2 cellular contexts compared by ENCODE assay signal in the genomic region with DNA sequence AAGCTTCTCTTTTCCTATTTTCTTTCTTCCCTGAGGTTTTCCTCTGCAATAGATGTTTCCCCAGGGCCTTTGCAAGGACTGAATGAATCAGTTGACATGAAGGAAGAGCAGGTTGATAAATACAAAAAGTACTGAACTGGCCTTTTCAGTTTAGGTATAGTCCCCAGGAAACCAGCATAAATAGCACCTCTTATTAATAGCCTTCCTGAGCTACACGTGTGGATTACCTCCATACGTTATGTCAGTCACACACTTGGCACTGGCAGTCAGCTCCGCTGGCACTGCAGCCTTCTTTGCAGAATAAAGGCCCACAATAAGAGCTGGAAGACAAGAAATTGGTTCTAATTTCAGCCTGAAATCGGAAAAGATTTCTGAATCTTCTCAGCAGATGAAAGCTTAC.
TF ChIP-seq lines count a peak whose summit lies in the region.

No MANE protein-coding gene starts in this region.

TF ChIP-seq in HepG2, 621 proteins besides CTCF, POLR2A, EP300 and RAD21:
- TF ChIP-seq RBM22 (optimal IDR thresholded peaks at IDR 0.05; ENCODE audit: low read length) (peak; percentile 54), FLYWCH1 (CRISPR knock-in tag; IDR thresholded peaks at IDR 0.05) (no peak)
- TF ChIP-seq, protein P1, sequence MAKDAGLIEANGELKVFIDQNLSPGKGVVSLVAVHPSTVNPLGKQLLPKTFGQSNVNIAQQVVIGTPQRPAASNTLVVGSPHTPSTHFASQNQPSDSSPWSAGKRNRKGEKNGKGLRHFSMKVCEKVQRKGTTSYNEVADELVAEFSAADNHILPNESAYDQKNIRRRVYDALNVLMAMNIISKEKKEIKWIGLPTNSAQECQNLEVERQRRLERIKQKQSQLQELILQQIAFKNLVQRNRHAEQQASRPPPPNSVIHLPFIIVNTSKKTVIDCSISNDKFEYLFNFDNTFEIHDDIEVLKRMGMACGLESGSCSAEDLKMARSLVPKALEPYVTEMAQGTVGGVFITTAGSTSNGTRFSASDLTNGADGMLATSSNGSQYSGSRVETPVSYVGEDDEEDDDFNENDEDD (CRISPR knock-in tag; IDR thresholded peaks at IDR 0.05; ENCODE audit: borderline replicate concordance) = no peak

TF ChIP-seq in IMR-90, 13 proteins besides CTCF, POLR2A, EP300 and RAD21:
- TF ChIP-seq CHD1 (IDR thresholded peaks at IDR 0.05; ENCODE audit: low read depth, low read length) (no peak), NFE2L2 (IDR thresholded peaks at IDR 0.05; ENCODE audit: low read depth, low read length) (no peak), SMC3 (IDR thresholded peaks at IDR 0.05; ENCODE audit: low read depth, low read length) (no peak), RCOR1 (IDR thresholded peaks at IDR 0.05; ENCODE audit: insufficient replicate concordance, low read length) (no peak), CEBPB (IDR thresholded peaks at IDR 0.05; ENCODE audit: low read depth, low read length) (no peak), MXI1 (IDR thresholded peaks at IDR 0.05; ENCODE audit: borderline replicate concordance, low read depth, low read length) (no peak), MAFK (IDR thresholded peaks at IDR 0.05; ENCODE audit: low read depth, low read length) (no peak), FOS (IDR thresholded peaks at IDR 0.05; ENCODE audit: low read depth, low read length) (no peak), MAZ (IDR thresholded peaks at IDR 0.05; ENCODE audit: borderline replicate concordance, low read depth, low read length) (no peak), BHLHE40 (IDR thresholded peaks at IDR 0.05; ENCODE audit: low read depth, low read length) (no peak), RFX5 (IDR thresholded peaks at IDR 0.05; ENCODE audit: low read depth, low read length) (no peak)
- TF ChIP-seq, protein P2, sequence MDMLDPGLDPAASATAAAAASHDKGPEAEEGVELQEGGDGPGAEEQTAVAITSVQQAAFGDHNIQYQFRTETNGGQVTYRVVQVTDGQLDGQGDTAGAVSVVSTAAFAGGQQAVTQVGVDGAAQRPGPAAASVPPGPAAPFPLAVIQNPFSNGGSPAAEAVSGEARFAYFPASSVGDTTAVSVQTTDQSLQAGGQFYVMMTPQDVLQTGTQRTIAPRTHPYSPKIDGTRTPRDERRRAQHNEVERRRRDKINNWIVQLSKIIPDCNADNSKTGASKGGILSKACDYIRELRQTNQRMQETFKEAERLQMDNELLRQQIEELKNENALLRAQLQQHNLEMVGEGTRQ (IDR thresholded peaks at IDR 0.05; ENCODE audit: low read depth, low read length) = no peak
- TF ChIP-seq, protein P3, sequence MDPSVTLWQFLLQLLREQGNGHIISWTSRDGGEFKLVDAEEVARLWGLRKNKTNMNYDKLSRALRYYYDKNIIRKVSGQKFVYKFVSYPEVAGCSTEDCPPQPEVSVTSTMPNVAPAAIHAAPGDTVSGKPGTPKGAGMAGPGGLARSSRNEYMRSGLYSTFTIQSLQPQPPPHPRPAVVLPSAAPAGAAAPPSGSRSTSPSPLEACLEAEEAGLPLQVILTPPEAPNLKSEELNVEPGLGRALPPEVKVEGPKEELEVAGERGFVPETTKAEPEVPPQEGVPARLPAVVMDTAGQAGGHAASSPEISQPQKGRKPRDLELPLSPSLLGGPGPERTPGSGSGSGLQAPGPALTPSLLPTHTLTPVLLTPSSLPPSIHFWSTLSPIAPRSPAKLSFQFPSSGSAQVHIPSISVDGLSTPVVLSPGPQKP (IDR thresholded peaks at IDR 0.05; ENCODE audit: borderline replicate concordance, low read depth, low read length) = no peak
